In genomic region chr18:62522510-62523254, GRCh38 we compare ENCODE assay signal across 8 cellular contexts. TPM values are rescaled to one million over a fixed set of nuclear protein-coding genes. Genes with fewer than 3 reads are reported as not detected.
DNase-seq lines count a peak whose midpoint lies in the region; ATAC-seq and TF ChIP-seq lines count a peak whose summit lies in the region.

TSS of gene ZCCHC2 (plus strand) at chr18:62523025. CDS start at chr18:62523425, 400 bp downstream.

- no TSS peak for BruUV-seq in PC-3 (replicated peaks; lab: Mats Ljungman, UMichigan)

- no peak for TF ChIP-seq CTCF in PC-3 (conservative IDR thresholded peaks at IDR 0.05; ENCODE audit: low read depth, low read length)

- no peak for TF ChIP-seq EP300 in Ishikawa (IDR thresholded peaks at IDR 0.05; ENCODE audit: borderline replicate concordance)

- POLR2A ChIA-PET in PC-3 (lab: Charles Lee; ENCODE audit: unreplicated experiment): interaction anchor here (1.1 kb wide), 1 partner anchor 71 kb away, joined by 3 read pairs; no protein-coding TSS in a partner anchor

- H3K79me2 ChIP-seq in PC-3 (ENCODE audit: low read length): peaks cover 55% of the 10 kb centered on the region

- no peaks in the 10 kb centered on the region for H3K9me3 ChIP-seq in PC-3 (ENCODE audit: low read length)

- no peaks in the 10 kb centered on the region; the same call in 1 of the 2 replicates for H4K20me1 ChIP-seq in PC-3 (ENCODE audit: low read length)

- no peak for TF ChIP-seq RAD21 in Ishikawa (IDR thresholded peaks at IDR 0.05; ENCODE audit: low read depth)

- H3K27ac ChIP-seq in PC-3 (ENCODE audit: low read length) (peak within 1 kb of the TSS; percentile 86), epithelial cell of prostate (peak within 1 kb of the TSS; percentile 86)

- no peaks in the 10 kb centered on the region for H3K36me3 ChIP-seq in PC-3 (ENCODE audit: low read depth, low read length)

- no peaks in the 10 kb centered on the region for H3K9me2 ChIP-seq in PC-3 (replicated peaks; ENCODE audit: low read length)

- H3F3A ChIP-seq in PC-3 (ENCODE audit: low read length, unreplicated experiment): no peaks in the 10 kb centered on the region

- peak; percentile 74 for DNase-seq in DMS114 treated with DMSO at 0.1 percent for 48 hours (lab: John Stamatoyannopoulos, UW; ENCODE audit: unreplicated experiment)
- DNase-seq in PC-3: peak; percentile 98
- peak; percentile 99 for DNase-seq in activated T-cell treated with anti-CD3 and anti-CD28 coated beads for 48 hours (ENCODE audit: low read depth)
- peak; percentile 92 for DNase-seq in epithelial cell of prostate (ENCODE audit: low read depth, low spot score)
- DNase-seq in mucosa of gallbladder (ENCODE audit: low spot score): peak; percentile 98
- peak; percentile 96 to 97 for DNase-seq in stimulated activated CD8-positive, alpha-beta memory T cell treated with anti-CD3 and anti-CD28 coated beads, Interleukin-4, amount 100 ng/mL, for 4 hours (ENCODE audit: low read depth in 2 of 2, low spot score in 1 of 2)

- H3K9ac ChIP-seq in PC-3 (ENCODE audit: low read length): peak within 1 kb of the TSS; percentile 91

- peaks cover 28% of the 10 kb centered on the region for H3K4me1 ChIP-seq in PC-3 (ENCODE audit: insufficient read depth, low read length)

- CTCF ChIA-PET in PC-3 (lab: Charles Lee): interaction anchor here (1.3 kb wide), 1 partner anchor 97 kb away, joined by 9 read pairs; no protein-coding TSS in a partner anchor

- no peaks in the 10 kb centered on the region for H3K27me3 ChIP-seq in PC-3 (ENCODE audit: low read length)

- peak within 1 kb of the TSS; percentile 93 for H3K4me3 ChIP-seq in PC-3 (ENCODE audit: low read length)

- intact Hi-C loops in PC-3 (cut with micrococcal nuclease): loop anchor here (1.0 to 10.0 kb wide), 4 partner anchors 37 to 338 kb away; partner anchors contain the start of genes PHLPP1, PIGN and RELCH

- ATAC-seq in GM21576 (IDR thresholded peaks at IDR 0.05; ENCODE audit: unreplicated experiment): peak; percentile 69
- ATAC-seq in PC-3: peak; percentile 79

- peak within 1 kb of the TSS; percentile 98 for H3K4me2 ChIP-seq in PC-3 (ENCODE audit: low read length)

- H2AFZ ChIP-seq in PC-3 (ENCODE audit: low read length): peak within 1 kb of the TSS; percentile 80

TF ChIP-seq in Ishikawa, 13 proteins besides CTCF, POLR2A, EP300 and RAD21:
- TF ChIP-seq TEAD4 (IDR thresholded peaks at IDR 0.05) (peak; percentile 33; the same call in 1 of the 2 replicates), CREB1 (IDR thresholded peaks at IDR 0.05; ENCODE audit: low read depth) (peak; percentile 73), TCF12 (IDR thresholded peaks at IDR 0.05; ENCODE audit: low read depth) (peak; percentile 53; the same call in 1 of the 2 replicates), EGR1 (IDR thresholded peaks at IDR 0.05) (no peak), YY1 (IDR thresholded peaks at IDR 0.05; ENCODE audit: low read depth) (no peak), USF1 (IDR thresholded peaks at IDR 0.05) (peak; percentile 70), MAX (IDR thresholded peaks at IDR 0.05) (peak; percentile 90), TAF1 (IDR thresholded peaks at IDR 0.05; ENCODE audit: low read depth) (peak; percentile 100)
TF ChIP-seq in Ishikawa: peak in this region for 6.

RNA-seq across cellular contexts. Expression of gene ZCCHC2, which starts in this region (rescaled TPM):
- total RNA-seq in PC-3 (2014; rRNA removed): 17.3 and 24.9 TPM in 2 replicates
- total RNA-seq in mucosa of gallbladder: 38.2 TPM

Comparison
In these comparisons a context has a peak if more than half of its experiments do, and no peak if none do; other contexts are left out.
1. Peak in every context shown above with its lines: DNase-seq, ATAC-seq, H3K4me3 ChIP-seq and H3K27ac ChIP-seq.